ENCODE assay signal across 25 cellular contexts in genomic region chr9:9387511-9388115, GRCh38.
DNase-seq lines count a peak whose midpoint lies in the region; ATAC-seq and TF ChIP-seq lines count a peak whose summit lies in the region.
"Had no signal": no experiment of that assay in that cellular context is flagged by ENCODE, and none has a peak within 500 bp of the region (broad histone marks: within the 10 kb centered on the region; RNA-seq: fewer than 3 reads in every experiment).

No MANE protein-coding gene starts in this region.

- H3K9me3 Mint-ChIP-seq in activated naive CD4-positive, alpha-beta T cell treated with anti-CD3 and anti-CD28 coated beads, Interleukin-2, amount 10 ng/mL, durations not matched to agents 7 days and 5 days, result no peaks in the 10 kb centered on the region
- H3K9me3 Mint-ChIP-seq: CD4-positive, alpha-beta T cell; memory B cell had no signal

- no peaks in the 10 kb centered on the region for H3K36me3 ChIP-seq in parathyroid adenoma (ENCODE audit: control insufficient read depth, insufficient read depth, low read length)
- H3K36me3 ChIP-seq: neutrophil, transverse colon had no signal

- H3K4me1 Mint-ChIP-seq in activated naive CD4-positive, alpha-beta T cell treated with anti-CD3 and anti-CD28 coated beads, Interleukin-2, amount 10 ng/mL, durations not matched to agents 7 days and 5 days, result no peaks in the 10 kb centered on the region
- H3K4me1 Mint-ChIP-seq: memory B cell had no signal

- H3K4me3 ChIP-seq in parathyroid adenoma (ENCODE audit: low read depth, low read length), result no peak overlapping the region
- H3K4me3 ChIP-seq: transverse colon had no signal

- no peak overlapping the region for H3K4me2 ChIP-seq in parathyroid adenoma (ENCODE audit: low read length)

- TF ChIP-seq CTCF in parathyroid adenoma (IDR thresholded peaks at IDR 0.05), result peak; percentile 14

- no peaks in the 10 kb centered on the region for H3K36me3 Mint-ChIP-seq in activated naive CD4-positive, alpha-beta T cell treated with anti-CD3 and anti-CD28 coated beads, Interleukin-2, amount 10 ng/mL, durations not matched to agents 7 days and 5 days
- H3K36me3 Mint-ChIP-seq: memory B cell had no signal

- no peaks in the 10 kb centered on the region for H3K9me3 ChIP-seq in parathyroid adenoma (ENCODE audit: control insufficient read depth, low read length)
- H3K9me3 ChIP-seq: neutrophil, transverse colon had no signal

- H3K27me3 ChIP-seq in parathyroid adenoma (ENCODE audit: control insufficient read depth, insufficient read depth, low read length), result no peaks in the 10 kb centered on the region
- H3K27me3 ChIP-seq: neutrophil, transverse colon had no signal

- CTCF ChIA-PET in activated naive CD4-positive, alpha-beta T cell treated with anti-CD3 and anti-CD28 coated beads, Interleukin-2, amount 10 ng/mL, durations not matched to agents 7 days and 5 days (lab: Charles Lee), result no interaction called here

- ATAC-seq in HG03432 (IDR thresholded peaks at IDR 0.05; ENCODE audit: unreplicated experiment), result peak; percentile 82
- ATAC-seq in stimulated activated naive CD8-positive, alpha-beta T cell treated with anti-CD3 and anti-CD28 coated beads, Interleukin-15, Interleukin-2, amounts not matched to agents 100 U/mL and 50 U/mL, for 24 hours, result no peak

- no peak overlapping the region for H3K4me3 Mint-ChIP-seq in activated naive CD4-positive, alpha-beta T cell treated with anti-CD3 and anti-CD28 coated beads, Interleukin-2, amount 10 ng/mL, durations not matched to agents 7 days and 5 days
- H3K4me3 Mint-ChIP-seq: CD4-positive, alpha-beta T cell; HFFc6; memory B cell had no signal

- H3K27me3 Mint-ChIP-seq in activated naive CD4-positive, alpha-beta T cell treated with anti-CD3 and anti-CD28 coated beads, Interleukin-2, amount 10 ng/mL, durations not matched to agents 7 days and 5 days, result no peaks in the 10 kb centered on the region
- H3K27me3 Mint-ChIP-seq: CD4-positive, alpha-beta T cell; memory B cell had no signal

- H3K79me2 ChIP-seq in parathyroid adenoma, result no peaks in the 10 kb centered on the region

- no peak overlapping the region for H3K9ac ChIP-seq in parathyroid adenoma

- DNase-seq in DMS53 (lab: John Stamatoyannopoulos, UW), result peak; percentile 7
- no peak for DNase-seq in DMS53 treated with DMSO at 0.1 percent for 48 hours (lab: John Stamatoyannopoulos, UW; ENCODE audit: unreplicated experiment)
- DNase-seq in RKO (ENCODE audit: low spot score), result peak; percentile 5
- no peak for DNase-seq in stimulated activated naive CD8-positive, alpha-beta T cell treated with anti-CD3 and anti-CD28 coated beads, Interleukin-15, Interleukin-2, amounts not matched to agents 100 U/mL and 50 U/mL, for 24 hours
- no peak for DNase-seq in stimulated activated CD4-positive, alpha-beta T cell treated with anti-CD3 and anti-CD28 coated beads, Interleukin-1b, Interleukin-23, amount 100 ng/mL, for 48 hours
- no peak for DNase-seq in activated naive CD4-positive, alpha-beta T cell treated with anti-CD3 and anti-CD28 coated beads, Interleukin-2, amount 10 ng/mL, durations not matched to agents 7 days and 5 days
- DNase-seq: 8988T; activated gamma-delta T cell treated with Interleukin-2 at 50 U/mL for 16 hours; CD4-positive, alpha-beta T cell; DMS 273 treated with DMSO at 0.1 percent for 48 hours; GF-D8; head of caudate nucleus; HFFc6; NCI-H1048; NCI-H187; NCI-H226; NCI-H82; SIG-M5; stimulated activated CD8-positive, alpha-beta memory T cell treated with anti-CD3 and anti-CD28 coated beads, Interleukin-4, amount 100 ng/mL, for 48 hours; T-helper 1 cell; transverse colon had no signal

- H2AFZ ChIP-seq in parathyroid adenoma, result no peak overlapping the region

- H3K27ac ChIP-seq in parathyroid adenoma, result no peak overlapping the region
- H3K27ac ChIP-seq: neutrophil, transverse colon had no signal

- H3K4me1 ChIP-seq in parathyroid adenoma, result no peaks in the 10 kb centered on the region
- H3K4me1 ChIP-seq: transverse colon had no signal

- no peak overlapping the region for H3K27ac Mint-ChIP-seq in activated naive CD4-positive, alpha-beta T cell treated with anti-CD3 and anti-CD28 coated beads, Interleukin-2, amount 10 ng/mL, durations not matched to agents 7 days and 5 days
- H3K27ac Mint-ChIP-seq: CD4-positive, alpha-beta T cell; HFFc6; memory B cell had no signal

Comparison
In these comparisons a context has a peak if more than half of its experiments do, and no peak if none do; other contexts are left out.
1. DNase-seq: peak in DMS53 (single experiment) and RKO (single experiment); none in DMS53 treated with DMSO at 0.1 percent for 48 hours (single experiment), stimulated activated naive CD8-positive, alpha-beta T cell treated with anti-CD3 and anti-CD28 coated beads, Interleukin-15, Interleukin-2, amounts not matched to agents 100 U/mL and 50 U/mL, for 24 hours (single experiment), stimulated activated CD4-positive, alpha-beta T cell treated with anti-CD3 and anti-CD28 coated beads, Interleukin-1b, Interleukin-23, amount 100 ng/mL, for 48 hours (single experiment) and activated naive CD4-positive, alpha-beta T cell treated with anti-CD3 and anti-CD28 coated beads, Interleukin-2, amount 10 ng/mL, durations not matched to agents 7 days and 5 days (single experiment).